12 cellular contexts compared by ENCODE assay signal in genomic region chr1:61450454-61451213, GRCh38.
DNase-seq lines count a peak whose midpoint lies in the region; ATAC-seq and TF ChIP-seq lines count a peak whose summit lies in the region.
"Had no signal": no experiment of that assay in that cellular context is flagged by ENCODE, and none has a peak within 500 bp of the region (broad histone marks: within the 10 kb centered on the region; RNA-seq: fewer than 3 reads in every experiment).

No MANE protein-coding gene starts in this region.

- H3K4me1 Mint-ChIP-seq in activated naive CD4-positive, alpha-beta T cell treated with anti-CD3 and anti-CD28 coated beads for 36 hours (ENCODE audit: low read depth) = peaks cover 9% of the 10 kb centered on the region

- H3K4me3 ChIP-seq in HEK293 (ENCODE audit: low read depth, low read length) (no peak overlapping the region), stomach smooth muscle (ENCODE audit: low read length in 2 of 2) (no peak overlapping the region)

- POLR2A ChIA-PET in HEK293 (lab: Yijun Ruan, JAX) = no interaction called here

- H3K27ac ChIP-seq in HEK293 (ENCODE audit: extremely low read depth, low read depth, low read length) = peak overlapping the region; percentile 68
- peak overlapping the region; percentile 74 for H3K27ac ChIP-seq in stomach smooth muscle (ENCODE audit: low read length)
- H3K27ac ChIP-seq in foreskin keratinocyte = no peak overlapping the region
- H3K27ac ChIP-seq: HL-60 had no signal

- H3K9me3 ChIP-seq in HEK293 (ENCODE audit: control insufficient read depth, insufficient read depth, low read depth, low read length) = no peaks in the 10 kb centered on the region
- H3K9me3 ChIP-seq in stomach smooth muscle (ENCODE audit: control insufficient read depth in 2 of 2, low read length in 2 of 2) = no peaks in the 10 kb centered on the region

- H3K4me3 Mint-ChIP-seq in activated naive CD4-positive, alpha-beta T cell treated with anti-CD3 and anti-CD28 coated beads for 36 hours = no peak overlapping the region
- H3K4me3 Mint-ChIP-seq: CD4-positive, alpha-beta memory T cell had no signal

- H3K9ac ChIP-seq in stomach smooth muscle (ENCODE audit: low read length in 2 of 2) = no peak overlapping the region

- no peaks in the 10 kb centered on the region for H3K27me3 Mint-ChIP-seq in activated naive CD4-positive, alpha-beta T cell treated with anti-CD3 and anti-CD28 coated beads for 36 hours (ENCODE audit: low read depth)
- H3K27me3 Mint-ChIP-seq: CD4-positive, alpha-beta memory T cell had no signal

- CTCF ChIA-PET in HEK293 (lab: Yijun Ruan, JAX) = interaction anchor here (0.5 to 1.2 kb wide), 2 partner anchors 34 to 143 kb away, joined by 3 to 4 read pairs; no protein-coding TSS in a partner anchor
- CTCF ChIA-PET in activated naive CD4-positive, alpha-beta T cell treated with anti-CD3 and anti-CD28 coated beads for 36 hours (lab: Charles Lee) = interaction anchor here (0.7 to 3.3 kb wide), 3 partner anchors 138 to 407 kb away, joined by 5 to 16 read pairs (median 6); no protein-coding TSS in a partner anchor

- intact Hi-C loops in activated naive CD4-positive, alpha-beta T cell treated with anti-CD3 and anti-CD28 coated beads for 36 hours (cut with micrococcal nuclease) = loop anchor here (5.0 to 10.0 kb wide), 4 partner anchors 113 to 1473 kb away; no protein-coding TSS in a partner anchor

- no peak for TF ChIP-seq CTCF in HEK293 (tag by site-specific recombination; IDR thresholded peaks at IDR 0.05)
- no peak for TF ChIP-seq CTCF in foreskin keratinocyte (conservative IDR thresholded peaks at IDR 0.05)

- DNase-seq in cerebellum (ENCODE audit: low spot score) (peak; percentile 21), left lobe of liver (ENCODE audit: low spot score) (no peak), activated T-cell treated with anti-CD3 and anti-CD28 coated beads for 4 hours (no peak), foreskin keratinocyte (no peak), NK-92 (lab: John Stamatoyannopoulos, UW; ENCODE audit: unreplicated experiment) (no peak)
- no peak for DNase-seq in activated naive CD4-positive, alpha-beta T cell treated with anti-CD3 and anti-CD28 coated beads for 36 hours
- DNase-seq: activated T-cell treated with anti-CD3 and anti-CD28 coated beads, Interleukin-2, amount 50 U/mL, for 48 hours; CD4-positive, alpha-beta memory T cell; NCI-H1417 had no signal

- H3K27me3 ChIP-seq in stomach smooth muscle (ENCODE audit: control insufficient read depth in 1 of 2, insufficient read depth in 2 of 2, low read length in 2 of 2) = no peaks in the 10 kb centered on the region
- no peaks in the 10 kb centered on the region for H3K27me3 ChIP-seq in foreskin keratinocyte

- H3K27ac Mint-ChIP-seq in activated naive CD4-positive, alpha-beta T cell treated with anti-CD3 and anti-CD28 coated beads for 36 hours = no peak overlapping the region
- H3K27ac Mint-ChIP-seq: CD4-positive, alpha-beta memory T cell had no signal

- peaks cover 0 to 3% of the 10 kb centered on the region in 2 experiments; a peak in 1 of 3 replicates for H3K36me3 ChIP-seq in HEK293 (ENCODE audit: control insufficient read depth in 2 of 2, insufficient read depth in 1 of 2, low read length in 2 of 2)
- H3K36me3 ChIP-seq in stomach smooth muscle (ENCODE audit: control insufficient read depth in 2 of 2, insufficient read depth in 2 of 2, low read length in 2 of 2) = peaks cover 3 to 4% of the 10 kb centered on the region in 2 donors

- H3K9me3 Mint-ChIP-seq in activated naive CD4-positive, alpha-beta T cell treated with anti-CD3 and anti-CD28 coated beads for 36 hours = no peaks in the 10 kb centered on the region
- H3K9me3 Mint-ChIP-seq: CD4-positive, alpha-beta memory T cell had no signal

- H3K4me1 ChIP-seq in HEK293 (ENCODE audit: control insufficient read depth, insufficient read depth, low read length) = peaks cover 35% of the 10 kb centered on the region
- H3K4me1 ChIP-seq in stomach smooth muscle (ENCODE audit: control insufficient read depth, insufficient read depth, low read length) = peaks cover 48% of the 10 kb centered on the region
- peaks cover 21% of the 10 kb centered on the region for H3K4me1 ChIP-seq in foreskin keratinocyte

- ATAC-seq in left lobe of liver (peak; percentile 46), foreskin keratinocyte (no peak)

- no peaks in the 10 kb centered on the region for H3K36me3 Mint-ChIP-seq in activated naive CD4-positive, alpha-beta T cell treated with anti-CD3 and anti-CD28 coated beads for 36 hours (ENCODE audit: low read depth)
- H3K36me3 Mint-ChIP-seq: CD4-positive, alpha-beta memory T cell had no signal

TF ChIP-seq in HEK293, 187 proteins besides CTCF, POLR2A, EP300 and RAD21:
- TF ChIP-seq ZBTB17 (tag by site-specific recombination; IDR thresholded peaks at IDR 0.05) = no peak
- 0 out of 2 replicates have a peak, but pooled peaks have one; percentile 11 for TF ChIP-seq OSR2 (tag by site-specific recombination; IDR thresholded peaks at IDR 0.05)
- no peak for TF ChIP-seq ZNF335 (tag by site-specific recombination; conservative IDR thresholded peaks at IDR 0.05)
- TF ChIP-seq ZNF48 (tag by site-specific recombination; IDR thresholded peaks at IDR 0.05) = no peak
- TF ChIP-seq KLF1 (tag by site-specific recombination; IDR thresholded peaks at IDR 0.05) = peak; percentile 61
